In genomic region chr5:170267431-170268152, GRCh38 we compare ENCODE assay signal across 8 cellular contexts. TPM values are rescaled to one million over a fixed set of nuclear protein-coding genes. Genes with fewer than 3 reads are reported as not detected.
A peak's percentile ranks its signal among the peaks of the same experiment; 100 is the strongest.
DNase-seq lines count a peak whose midpoint lies in the region; ATAC-seq and TF ChIP-seq lines count a peak whose summit lies in the region.

No MANE protein-coding gene starts in this region.

- peaks cover 78% of the 10 kb centered on the region for H3K36me3 Mint-ChIP-seq in activated T-helper 1 cell treated with anti-CD3 and anti-CD28 coated beads, Interleukin-12 subunit alpha, Interleukin-12 subunit beta, Interleukin-2, Interleukin-4 antibody, amounts not matched to agents 30 ng/mL and 10 ng/mL and 1 ng/mL, durations not matched to agents 14 hours and 24 hours and 36 hours (ENCODE audit: low read depth)
- no peaks in the 10 kb centered on the region for H3K36me3 Mint-ChIP-seq in osteocyte (ENCODE audit: unreplicated experiment)

- DNase-seq in COR-L47 (lab: John Stamatoyannopoulos, UW) (peak; percentile 46), GM20000 (ENCODE audit: low spot score) (peak; percentile 80), HT1080 (ENCODE audit: low read depth) (peak; percentile 62), Panc1 (ENCODE audit: low read depth, low spot score) (peak; percentile 48), fibroblast of the aortic adventitia (ENCODE audit: low read depth) (peak; percentile 78), osteocyte (ENCODE audit: extremely low spot score, unreplicated experiment) (no peak)
- peak; percentile 66 for DNase-seq in activated T-helper 1 cell treated with anti-CD3 and anti-CD28 coated beads, Interleukin-12 subunit alpha, Interleukin-12 subunit beta, Interleukin-2, Interleukin-4 antibody, amounts not matched to agents 30 ng/mL and 10 ng/mL and 1 ng/mL, durations not matched to agents 14 hours and 24 hours and 36 hours (ENCODE audit: low spot score)

- ATAC-seq in Panc1: peak; percentile 92

- H3K27me3 Mint-ChIP-seq in activated T-helper 1 cell treated with anti-CD3 and anti-CD28 coated beads, Interleukin-12 subunit alpha, Interleukin-12 subunit beta, Interleukin-2, Interleukin-4 antibody, amounts not matched to agents 30 ng/mL and 10 ng/mL and 1 ng/mL, durations not matched to agents 14 hours and 24 hours and 36 hours (ENCODE audit: insufficient read depth): no peaks in the 10 kb centered on the region
- H3K27me3 Mint-ChIP-seq in osteocyte (ENCODE audit: unreplicated experiment): peaks cover 75% of the 10 kb centered on the region

- peak; percentile 64 for TF ChIP-seq CTCF in GM20000 (IDR thresholded peaks at IDR 0.05; ENCODE audit: extremely low read depth, missing control alignments)
- TF ChIP-seq CTCF in Panc1 (IDR thresholded peaks at IDR 0.05): peak; percentile 92
- peak; percentile 87 for TF ChIP-seq CTCF in fibroblast of the aortic adventitia (IDR thresholded peaks at IDR 0.05; ENCODE audit: insufficient read depth, low read length)
- TF ChIP-seq CTCF in osteocyte (IDR thresholded peaks at IDR 0.05): peak; percentile 85

- 64% methylated on average over 16 of the region's 16 CpGs for WGBS in thymus

- in situ Hi-C loops in Panc1 (cut with HindIII; ENCODE audit: low pct_unique_long_range_greater_than_20kb, low sequenced_read_pairs): no loop called here

- H3K27ac ChIP-seq in Panc1 (ENCODE audit: low read length) (no peak overlapping the region), thymus (ENCODE audit: low read depth) (peak overlapping the region; percentile 78)

- intact Hi-C loops in Panc1 (cut with micrococcal nuclease; ENCODE audit: unreplicated experiment): loop anchor here (2.0 to 5.0 kb wide), 2 partner anchors 153 to 355 kb away; no protein-coding TSS in a partner anchor
- intact Hi-C loops in activated T-helper 1 cell treated with anti-CD3 and anti-CD28 coated beads, Interleukin-12 subunit alpha, Interleukin-12 subunit beta, Interleukin-2, Interleukin-4 antibody, amounts not matched to agents 30 ng/mL and 10 ng/mL and 1 ng/mL, durations not matched to agents 14 hours and 24 hours and 36 hours (cut with micrococcal nuclease): loop anchor here (1.0 to 2.0 kb wide), 7 partner anchors 13 to 153 kb away; partner anchors contain the start of gene LCP2

- no peaks in the 10 kb centered on the region for H3K36me3 ChIP-seq in Panc1 (ENCODE audit: control insufficient read depth, insufficient read depth, low read length)
- H3K36me3 ChIP-seq in thymus (ENCODE audit: control insufficient read depth, insufficient read depth): peaks cover 67% of the 10 kb centered on the region

- peaks cover 22% of the 10 kb centered on the region for H3K27me3 ChIP-seq in Panc1 (ENCODE audit: control insufficient read depth, insufficient read depth, low read length)
- H3K27me3 ChIP-seq in thymus (ENCODE audit: control insufficient read depth, insufficient read depth): no peaks in the 10 kb centered on the region

- H3K4me3 ChIP-seq in Panc1 (ENCODE audit: low read depth in 2 of 2, low read length in 2 of 2) (no peak overlapping the region), fibroblast of the aortic adventitia (ENCODE audit: low read depth, low read length) (no peak overlapping the region), thymus (ENCODE audit: low read length) (no peak overlapping the region)

- H3K9me3 ChIP-seq in Panc1 (ENCODE audit: control insufficient read depth, insufficient read depth, low read depth, low read length) (no peaks in the 10 kb centered on the region), thymus (ENCODE audit: control insufficient read depth) (no peaks in the 10 kb centered on the region)

- POLR2A ChIA-PET in Panc1 (lab: Charles Lee): no interaction called here

- H3K4me3 Mint-ChIP-seq in activated T-helper 1 cell treated with anti-CD3 and anti-CD28 coated beads, Interleukin-12 subunit alpha, Interleukin-12 subunit beta, Interleukin-2, Interleukin-4 antibody, amounts not matched to agents 30 ng/mL and 10 ng/mL and 1 ng/mL, durations not matched to agents 14 hours and 24 hours and 36 hours: peak overlapping the region; percentile 77
- H3K4me3 Mint-ChIP-seq in osteocyte (ENCODE audit: unreplicated experiment): no peak overlapping the region

- H3K27ac Mint-ChIP-seq in activated T-helper 1 cell treated with anti-CD3 and anti-CD28 coated beads, Interleukin-12 subunit alpha, Interleukin-12 subunit beta, Interleukin-2, Interleukin-4 antibody, amounts not matched to agents 30 ng/mL and 10 ng/mL and 1 ng/mL, durations not matched to agents 14 hours and 24 hours and 36 hours: peak overlapping the region; percentile 90
- H3K27ac Mint-ChIP-seq in osteocyte (ENCODE audit: unreplicated experiment): no peak overlapping the region

- no peaks in the 10 kb centered on the region for H3K9me3 Mint-ChIP-seq in activated T-helper 1 cell treated with anti-CD3 and anti-CD28 coated beads, Interleukin-12 subunit alpha, Interleukin-12 subunit beta, Interleukin-2, Interleukin-4 antibody, amounts not matched to agents 30 ng/mL and 10 ng/mL and 1 ng/mL, durations not matched to agents 14 hours and 24 hours and 36 hours
- no peaks in the 10 kb centered on the region for H3K9me3 Mint-ChIP-seq in osteocyte (ENCODE audit: unreplicated experiment)

- CTCF ChIA-PET in Panc1 (lab: Charles Lee): interaction anchor here (0.8 to 1.4 kb wide), 6 partner anchors 9 to 257 kb away, joined by 3 to 5 read pairs (median 3); no protein-coding TSS in a partner anchor

- H3K4me1 ChIP-seq in Panc1 (ENCODE audit: control insufficient read depth, insufficient read depth, low read length) (peaks cover 6% of the 10 kb centered on the region; the same call in 1 of the 2 replicates), thymus (ENCODE audit: control insufficient read depth, insufficient read depth, low read length) (peaks cover 40% of the 10 kb centered on the region)

- H3K4me1 Mint-ChIP-seq in activated T-helper 1 cell treated with anti-CD3 and anti-CD28 coated beads, Interleukin-12 subunit alpha, Interleukin-12 subunit beta, Interleukin-2, Interleukin-4 antibody, amounts not matched to agents 30 ng/mL and 10 ng/mL and 1 ng/mL, durations not matched to agents 14 hours and 24 hours and 36 hours (ENCODE audit: low read depth): peaks cover 91% of the 10 kb centered on the region
- peaks cover 5% of the 10 kb centered on the region for H3K4me1 Mint-ChIP-seq in osteocyte (ENCODE audit: unreplicated experiment)

- no TSS peak for BruUV-seq in Panc1 (replicated peaks; lab: Mats Ljungman, UMichigan)

RNA-seq across cellular contexts. Expression of gene LCP2, which starts 30.0 kb away (rescaled TPM):
- 0.50 TPM in 1 of 2 replicates, not detected in the other for total RNA-seq in HT1080 (2014; rRNA removed; shearing (Covaris generic))
- not detected in 2 replicates for polyA plus RNA-seq in HT1080 (2015; cell fraction: cytosol; rRNA removed)
- 0.12 and 1.1 TPM in 2 replicates for polyA plus RNA-seq in HT1080 (2015; cell fraction: nucleus; rRNA removed)
- total RNA-seq in Panc1 (2021; ENCODE audit: unreplicated experiment) (0.36 TPM), fibroblast of the aortic adventitia (ENCODE audit: low replicate concordance) (not detected in 2 replicates), osteocyte (not detected in 2 replicates)
- polyA plus RNA-seq in Panc1 (2012; ENCODE audit: insufficient read length): not detected
- 350 and 351 TPM in 2 replicates for total RNA-seq in activated T-helper 1 cell treated with anti-CD3 and anti-CD28 coated beads, Interleukin-12 subunit alpha, Interleukin-12 subunit beta, Interleukin-2, Interleukin-4 antibody, amounts not matched to agents 30 ng/mL and 10 ng/mL and 1 ng/mL, durations not matched to agents 14 hours and 24 hours and 36 hours
- 131 TPM for polyA plus RNA-seq in thymus

RNA-seq across cellular contexts. Expression of gene C5orf58, which starts 34.8 kb away (rescaled TPM):
- total RNA-seq in HT1080 (2014; rRNA removed; shearing (Covaris generic)): 2.4 and 7.7 TPM in 2 replicates
- 13.5 and 23.6 TPM in 2 replicates for polyA plus RNA-seq in HT1080 (2015; cell fraction: cytosol; rRNA removed)
- polyA plus RNA-seq in HT1080 (2015; cell fraction: nucleus; rRNA removed): 10.5 and 13.1 TPM in 2 replicates
- 0.15 TPM for total RNA-seq in Panc1 (2021; ENCODE audit: unreplicated experiment)
- not detected for polyA plus RNA-seq in Panc1 (2012; ENCODE audit: insufficient read length)
- not detected in 2 replicates for total RNA-seq in activated T-helper 1 cell treated with anti-CD3 and anti-CD28 coated beads, Interleukin-12 subunit alpha, Interleukin-12 subunit beta, Interleukin-2, Interleukin-4 antibody, amounts not matched to agents 30 ng/mL and 10 ng/mL and 1 ng/mL, durations not matched to agents 14 hours and 24 hours and 36 hours
- not detected in 2 replicates for total RNA-seq in fibroblast of the aortic adventitia (ENCODE audit: low replicate concordance)
- total RNA-seq in osteocyte: not detected in 2 replicates
- 0.48 TPM for polyA plus RNA-seq in thymus

Comparison
In these comparisons a context has a peak if more than half of its experiments do, and no peak if none do; other contexts are left out.
1. RNA of gene LCP2, which starts 30.0 kb away (total RNA-seq): 350 to 351 TPM in activated T-helper 1 cell treated with anti-CD3 and anti-CD28 coated beads, Interleukin-12 subunit alpha, Interleukin-12 subunit beta, Interleukin-2, Interleukin-4 antibody, amounts not matched to agents 30 ng/mL and 10 ng/mL and 1 ng/mL, durations not matched to agents 14 hours and 24 hours and 36 hours; 0.50 TPM in HT1080, 0.36 TPM in Panc1 (single experiment), not detected in fibroblast of the aortic adventitia and not detected in osteocyte; every median in the first group is over 100 times any median in the second.
2. Peak in every context shown above with its lines, with median percentiles within 50 percentile points of each other: CTCF ChIP-seq.